1 cellular context compared by ENCODE assay signal in the genomic region with DNA sequence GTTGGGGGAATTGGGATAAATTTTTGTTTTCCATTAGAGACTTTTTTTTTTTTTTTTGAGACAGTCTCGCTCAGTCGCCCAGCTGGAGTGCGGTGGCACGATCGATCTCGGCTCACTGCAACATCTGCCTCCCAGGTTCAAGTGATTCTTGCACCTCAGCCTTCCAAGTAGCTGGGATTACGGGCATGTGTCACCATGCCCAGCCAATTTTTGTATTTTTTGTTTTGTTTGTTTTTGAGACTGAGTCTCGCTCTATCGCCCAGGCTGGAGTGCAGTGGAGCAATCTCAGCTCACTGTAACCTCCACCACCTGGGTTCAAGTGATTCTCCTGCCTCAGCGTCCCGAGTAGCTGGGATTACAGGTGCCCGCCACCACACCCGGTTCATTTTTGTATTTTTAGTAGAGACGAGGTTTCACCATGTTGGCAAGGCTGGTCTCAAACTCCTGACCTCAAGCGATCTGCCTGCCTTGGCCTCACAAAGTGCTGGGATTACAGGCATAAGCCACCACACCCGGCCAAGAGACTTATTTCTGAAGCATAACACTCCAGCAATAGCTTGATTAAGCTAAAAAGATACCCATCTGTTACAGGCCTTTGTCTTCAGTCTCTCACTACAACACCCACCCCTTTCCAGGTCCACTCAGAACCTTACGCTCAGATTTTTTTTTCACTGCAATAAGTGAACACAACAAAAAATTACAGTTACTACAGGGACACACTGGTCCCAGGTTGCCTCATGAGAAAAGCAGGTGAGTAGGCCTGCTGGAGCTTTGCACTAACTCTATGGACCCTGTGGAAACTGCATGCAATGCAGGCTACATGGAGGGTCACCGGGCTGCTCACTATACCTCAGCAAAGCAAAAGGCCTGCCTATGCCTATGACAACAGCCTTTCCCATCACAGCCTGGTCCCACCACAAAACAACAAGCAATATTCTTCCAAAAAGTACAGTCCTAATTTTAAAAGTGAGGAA.
TF ChIP-seq lines count a peak whose summit lies in the region.

No MANE protein-coding gene starts in this region.

TF ChIP-seq in WTC11, 78 proteins besides CTCF, POLR2A, EP300 and RAD21 (continued from another document):
- TF ChIP-seq, protein P1, sequence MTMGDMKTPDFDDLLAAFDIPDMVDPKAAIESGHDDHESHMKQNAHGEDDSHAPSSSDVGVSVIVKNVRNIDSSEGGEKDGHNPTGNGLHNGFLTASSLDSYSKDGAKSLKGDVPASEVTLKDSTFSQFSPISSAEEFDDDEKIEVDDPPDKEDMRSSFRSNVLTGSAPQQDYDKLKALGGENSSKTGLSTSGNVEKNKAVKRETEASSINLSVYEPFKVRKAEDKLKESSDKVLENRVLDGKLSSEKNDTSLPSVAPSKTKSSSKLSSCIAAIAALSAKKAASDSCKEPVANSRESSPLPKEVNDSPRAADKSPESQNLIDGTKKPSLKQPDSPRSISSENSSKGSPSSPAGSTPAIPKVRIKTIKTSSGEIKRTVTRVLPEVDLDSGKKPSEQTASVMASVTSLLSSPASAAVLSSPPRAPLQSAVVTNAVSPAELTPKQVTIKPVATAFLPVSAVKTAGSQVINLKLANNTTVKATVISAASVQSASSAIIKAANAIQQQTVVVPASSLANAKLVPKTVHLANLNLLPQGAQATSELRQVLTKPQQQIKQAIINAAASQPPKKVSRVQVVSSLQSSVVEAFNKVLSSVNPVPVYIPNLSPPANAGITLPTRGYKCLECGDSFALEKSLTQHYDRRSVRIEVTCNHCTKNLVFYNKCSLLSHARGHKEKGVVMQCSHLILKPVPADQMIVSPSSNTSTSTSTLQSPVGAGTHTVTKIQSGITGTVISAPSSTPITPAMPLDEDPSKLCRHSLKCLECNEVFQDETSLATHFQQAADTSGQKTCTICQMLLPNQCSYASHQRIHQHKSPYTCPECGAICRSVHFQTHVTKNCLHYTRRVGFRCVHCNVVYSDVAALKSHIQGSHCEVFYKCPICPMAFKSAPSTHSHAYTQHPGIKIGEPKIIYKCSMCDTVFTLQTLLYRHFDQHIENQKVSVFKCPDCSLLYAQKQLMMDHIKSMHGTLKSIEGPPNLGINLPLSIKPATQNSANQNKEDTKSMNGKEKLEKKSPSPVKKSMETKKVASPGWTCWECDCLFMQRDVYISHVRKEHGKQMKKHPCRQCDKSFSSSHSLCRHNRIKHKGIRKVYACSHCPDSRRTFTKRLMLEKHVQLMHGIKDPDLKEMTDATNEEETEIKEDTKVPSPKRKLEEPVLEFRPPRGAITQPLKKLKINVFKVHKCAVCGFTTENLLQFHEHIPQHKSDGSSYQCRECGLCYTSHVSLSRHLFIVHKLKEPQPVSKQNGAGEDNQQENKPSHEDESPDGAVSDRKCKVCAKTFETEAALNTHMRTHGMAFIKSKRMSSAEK (CRISPR knock-in tag; IDR thresholded peaks at IDR 0.05; ENCODE audit: borderline replicate concordance): no peak
- TF ChIP-seq, protein P2, sequence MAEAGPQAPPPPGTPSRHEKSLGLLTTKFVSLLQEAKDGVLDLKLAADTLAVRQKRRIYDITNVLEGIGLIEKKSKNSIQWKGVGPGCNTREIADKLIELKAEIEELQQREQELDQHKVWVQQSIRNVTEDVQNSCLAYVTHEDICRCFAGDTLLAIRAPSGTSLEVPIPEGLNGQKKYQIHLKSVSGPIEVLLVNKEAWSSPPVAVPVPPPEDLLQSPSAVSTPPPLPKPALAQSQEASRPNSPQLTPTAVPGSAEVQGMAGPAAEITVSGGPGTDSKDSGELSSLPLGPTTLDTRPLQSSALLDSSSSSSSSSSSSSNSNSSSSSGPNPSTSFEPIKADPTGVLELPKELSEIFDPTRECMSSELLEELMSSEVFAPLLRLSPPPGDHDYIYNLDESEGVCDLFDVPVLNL (CRISPR knock-in tag; IDR thresholded peaks at IDR 0.05; ENCODE audit: borderline replicate concordance, low read depth): no peak
- TF ChIP-seq CREB1 (CRISPR knock-in tag; IDR thresholded peaks at IDR 0.05) (no peak), KAT7 (CRISPR knock-in tag; IDR thresholded peaks at IDR 0.05; ENCODE audit: borderline replicate concordance) (no peak), MYBL2 (CRISPR knock-in tag; IDR thresholded peaks at IDR 0.05) (no peak), NR1H2 (CRISPR knock-in tag; IDR thresholded peaks at IDR 0.05) (no peak)
- TF ChIP-seq, protein P3, sequence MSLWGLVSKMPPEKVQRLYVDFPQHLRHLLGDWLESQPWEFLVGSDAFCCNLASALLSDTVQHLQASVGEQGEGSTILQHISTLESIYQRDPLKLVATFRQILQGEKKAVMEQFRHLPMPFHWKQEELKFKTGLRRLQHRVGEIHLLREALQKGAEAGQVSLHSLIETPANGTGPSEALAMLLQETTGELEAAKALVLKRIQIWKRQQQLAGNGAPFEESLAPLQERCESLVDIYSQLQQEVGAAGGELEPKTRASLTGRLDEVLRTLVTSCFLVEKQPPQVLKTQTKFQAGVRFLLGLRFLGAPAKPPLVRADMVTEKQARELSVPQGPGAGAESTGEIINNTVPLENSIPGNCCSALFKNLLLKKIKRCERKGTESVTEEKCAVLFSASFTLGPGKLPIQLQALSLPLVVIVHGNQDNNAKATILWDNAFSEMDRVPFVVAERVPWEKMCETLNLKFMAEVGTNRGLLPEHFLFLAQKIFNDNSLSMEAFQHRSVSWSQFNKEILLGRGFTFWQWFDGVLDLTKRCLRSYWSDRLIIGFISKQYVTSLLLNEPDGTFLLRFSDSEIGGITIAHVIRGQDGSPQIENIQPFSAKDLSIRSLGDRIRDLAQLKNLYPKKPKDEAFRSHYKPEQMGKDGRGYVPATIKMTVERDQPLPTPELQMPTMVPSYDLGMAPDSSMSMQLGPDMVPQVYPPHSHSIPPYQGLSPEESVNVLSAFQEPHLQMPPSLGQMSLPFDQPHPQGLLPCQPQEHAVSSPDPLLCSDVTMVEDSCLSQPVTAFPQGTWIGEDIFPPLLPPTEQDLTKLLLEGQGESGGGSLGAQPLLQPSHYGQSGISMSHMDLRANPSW (CRISPR knock-in tag; conservative IDR thresholded peaks at IDR 0.05; ENCODE audit: low read depth): no peak
